In genomic region chr6:169324661-169325459, GRCh38 we compare ENCODE assay signal across 24 cellular contexts.
DNase-seq lines count a peak whose midpoint lies in the region; ATAC-seq and TF ChIP-seq lines count a peak whose summit lies in the region.
"Had no signal": no experiment of that assay in that cellular context is flagged by ENCODE, and none has a peak within 500 bp of the region (broad histone marks: within the 10 kb centered on the region; RNA-seq: fewer than 3 reads in every experiment).

No MANE protein-coding gene starts in this region.

- no peak for TF ChIP-seq EP300 in esophagus muscularis mucosa (IDR thresholded peaks at IDR 0.05)

- intact Hi-C loops in esophagus muscularis mucosa (cut with DNase I): no loop called here
- intact Hi-C loops in lower leg skin (cut with DNase I; ENCODE audit: low total_unique reads): no loop called here
- intact Hi-C loops in upper lobe of right lung (cut with DNase I): no loop called here
- intact Hi-C loops in psoas muscle (cut with DNase I): no loop called here

- peak; percentile 18 for DNase-seq in EL
- DNase-seq in esophagus muscularis mucosa (ENCODE audit: extremely low spot score): peak; percentile 68
- DNase-seq in lower leg skin (ENCODE audit: low spot score in 2 of 2): peak; percentile 14 to 64
- no peak for DNase-seq in upper lobe of right lung
- no peak for DNase-seq in psoas muscle
- no peak for DNase-seq in NCI-H774 (lab: John Stamatoyannopoulos, UW)
- DNase-seq in stimulated activated naive CD4-positive, alpha-beta T cell (lab: John Stamatoyannopoulos, UW): no peak
- DNase-seq: CD4-positive, alpha-beta T cell; DMS53; GDM1; KBM-7; MG63; NCI-H1105 treated with DMSO at 0.1 percent for 48 hours; NCI-H146; NCI-H2029; NCI-H446; NCI-H524 treated with DMSO at 0.1 percent for 48 hours; NCI-H82; NK-92 treated with Interleukin-12 subunit alpha and Interleukin-12 subunit beta, amount 100 ng/mL, for 24 hours; PC-3; SK-N-SH; SW 1271 had no signal

- ATAC-seq in upper lobe of right lung: peak; percentile 20
- ATAC-seq in psoas muscle: no peak
- ATAC-seq: GM12878, PC-3 had no signal

- 83% methylated on average over 9 of the region's 10 CpGs for WGBS in esophagus muscularis mucosa
- WGBS in lower leg skin, 2 donors: 46 to 62% methylated on average over 10 of the region's 10 CpGs
- WGBS in psoas muscle, 3 donors: 55 to 73% (median 58%) methylated on average over 10 of the region's 10 CpGs

- H3K27me3 ChIP-seq in esophagus muscularis mucosa (no peaks in the 10 kb centered on the region), upper lobe of right lung (no peaks in the 10 kb centered on the region), psoas muscle (ENCODE audit: insufficient read depth in 3 of 3, low read length in 2 of 3) (no peaks in the 10 kb centered on the region)
- H3K27me3 ChIP-seq: BLaER1 treated with 17β-estradiol and CSF1 and Interleukin-3, amounts not matched to agents 10 nM and 100 nM; MG63 had no signal

- H3K36me3 ChIP-seq in esophagus muscularis mucosa (no peaks in the 10 kb centered on the region), upper lobe of right lung (no peaks in the 10 kb centered on the region), psoas muscle (ENCODE audit: insufficient read depth in 1 of 2, low read depth in 1 of 2) (no peaks in the 10 kb centered on the region)
- H3K36me3 ChIP-seq: BLaER1 treated with 17β-estradiol and CSF1 and Interleukin-3, amounts not matched to agents 10 nM and 100 nM; MG63 had no signal

- H3K9me3 ChIP-seq in esophagus muscularis mucosa (no peaks in the 10 kb centered on the region), upper lobe of right lung (no peaks in the 10 kb centered on the region), psoas muscle (no peaks in the 10 kb centered on the region)
- H3K9me3 ChIP-seq: SK-N-SH had no signal

- no peak overlapping the region for H3K4me3 ChIP-seq in esophagus muscularis mucosa
- H3K4me3 ChIP-seq in lower leg skin (ENCODE audit: low read depth, poor library complexity, severe bottlenecking): no peak overlapping the region
- no peak overlapping the region for H3K4me3 ChIP-seq in upper lobe of right lung
- H3K4me3 ChIP-seq in psoas muscle: no peak overlapping the region
- H3K4me3 ChIP-seq: BLaER1 treated with 17β-estradiol and CSF1 and Interleukin-3, amounts not matched to agents 10 nM and 100 nM; GM12878; MG63 had no signal

- no peak for TF ChIP-seq POLR2A in esophagus muscularis mucosa (IDR thresholded peaks at IDR 0.05; ENCODE audit: low read depth)
- TF ChIP-seq POLR2A in lower leg skin (IDR thresholded peaks at IDR 0.05): no peak

- H3K4me1 ChIP-seq in esophagus muscularis mucosa: peaks cover 0 to 15% (median 13%) of the 10 kb centered on the region in 4 donors
- no peaks in the 10 kb centered on the region for H3K4me1 ChIP-seq in upper lobe of right lung
- H3K4me1 ChIP-seq in psoas muscle: no peaks in the 10 kb centered on the region
- H3K4me1 ChIP-seq: BLaER1 treated with 17β-estradiol and CSF1 and Interleukin-3, amounts not matched to agents 10 nM and 100 nM had no signal

- TF ChIP-seq CTCF in esophagus muscularis mucosa (IDR thresholded peaks at IDR 0.05) (no peak), lower leg skin (IDR thresholded peaks at IDR 0.05) (no peak), upper lobe of right lung (IDR thresholded peaks at IDR 0.05) (no peak), psoas muscle (IDR thresholded peaks at IDR 0.05) (no peak)

- H3K27ac ChIP-seq in esophagus muscularis mucosa (replicated peaks in 1 of 4) (no peak overlapping the region), upper lobe of right lung (no peak overlapping the region), psoas muscle (no peak overlapping the region)
- H3K27ac ChIP-seq: BLaER1 treated with 17β-estradiol and CSF1 and Interleukin-3, amounts not matched to agents 10 nM and 100 nM had no signal

Comparison
In these comparisons a context has a peak if more than half of its experiments do, and no peak if none do; other contexts are left out.
1. DNase-seq: peak in EL (single experiment), esophagus muscularis mucosa (single experiment) and lower leg skin (2 of 2); none in upper lobe of right lung (single experiment), psoas muscle (0 of 2), NCI-H774 (single experiment) and stimulated activated naive CD4-positive, alpha-beta T cell (0 of 6).